ENCODE assay signal across 1 cellular context in genomic region chr3:156718622-156719300, GRCh38.
TF ChIP-seq lines count a peak whose summit lies in the region.

No MANE protein-coding gene starts in this region.

TF ChIP-seq in IMR-90, 13 proteins besides CTCF, POLR2A, EP300 and RAD21:
- no peak for TF ChIP-seq NFE2L2 (IDR thresholded peaks at IDR 0.05; ENCODE audit: low read depth, low read length)
- TF ChIP-seq CEBPB (IDR thresholded peaks at IDR 0.05; ENCODE audit: low read depth, low read length): 0 out of 2 replicates have a peak, but pooled peaks have one; percentile 9
